In genomic region chrX:154097003-154097596, GRCh38 we compare ENCODE assay signal across 8 cellular contexts. TPM values are rescaled to one million over a fixed set of nuclear protein-coding genes. Genes with fewer than 3 reads are reported as not detected.
DNase-seq lines count a peak whose midpoint lies in the region; ATAC-seq and TF ChIP-seq lines count a peak whose summit lies in the region.

No MANE protein-coding gene starts in this region.

- H3K23ac ChIP-seq in IMR-90 (ENCODE audit: low read depth, low read length), result 0 out of 2 replicates have a peak overlapping the region, but pooled peaks have one; percentile 56

- H3K4me3 Mint-ChIP-seq in glutamatergic neuron (ENCODE audit: unreplicated experiment) (peak overlapping the region; percentile 93), osteocyte (ENCODE audit: unreplicated experiment) (peak overlapping the region; percentile 83)

- H3K56ac ChIP-seq in IMR-90 (ENCODE audit: extremely low read depth, insufficient read depth, low read length), result peak overlapping the region; percentile 32; the same call in 1 of the 2 replicates

- H3K4me3 ChIP-seq in IMR-90 (ENCODE audit: insufficient read depth, low read depth, low read length) (peak overlapping the region; percentile 88), thyroid gland (replicated peaks in 1 of 3) (peak overlapping the region; percentile 15 to 55 (median 34))

- H3K27ac Mint-ChIP-seq in activated naive CD4-positive, alpha-beta T cell treated with anti-CD3 and anti-CD28 coated beads, Interleukin-2, amount 50 U/mL, for 72 hours, result peak overlapping the region; percentile 91 to 97
- H3K27ac Mint-ChIP-seq in glutamatergic neuron (ENCODE audit: unreplicated experiment) (peak overlapping the region; percentile 92), osteocyte (ENCODE audit: unreplicated experiment) (peak overlapping the region; percentile 85)

- no peak for TF ChIP-seq RAD21 in IMR-90 (IDR thresholded peaks at IDR 0.05; ENCODE audit: low read length)

- intact Hi-C loops in IMR-90 (cut with micrococcal nuclease) (loop anchor here (2.0 to 5.0 kb wide), 2 partner anchors 14 to 50 kb away; no protein-coding TSS in a partner anchor), thyroid gland (cut with DNase I) (no loop called here)

- peak; percentile 37 for ATAC-seq in GM21447 (IDR thresholded peaks at IDR 0.05; ENCODE audit: unreplicated experiment)
- ATAC-seq in IMR-90 (ENCODE audit: low read depth), result peak; percentile 61
- ATAC-seq in activated naive CD4-positive, alpha-beta T cell treated with anti-CD3 and anti-CD28 coated beads, Interleukin-2, amount 50 U/mL, for 72 hours, result peak; percentile 17 to 39

- peaks cover 5% of the 10 kb centered on the region for H3K4me1 ChIP-seq in IMR-90 (ENCODE audit: control insufficient read depth, insufficient read depth, low read length)
- H3K4me1 ChIP-seq in thyroid gland, result peaks cover 11 to 14% of the 10 kb centered on the region in 2 donors

- no peak overlapping the region; the same call in 1 of the 2 replicates for H3K18ac ChIP-seq in IMR-90 (ENCODE audit: low read depth, low read length)

- no peak overlapping the region for H4K5ac ChIP-seq in IMR-90 (ENCODE audit: low read depth, low read length)

- H3K36me3 Mint-ChIP-seq in activated naive CD4-positive, alpha-beta T cell treated with anti-CD3 and anti-CD28 coated beads, Interleukin-2, amount 50 U/mL, for 72 hours, result peaks cover 8% of the 10 kb centered on the region in 2 donors
- peaks cover 2% of the 10 kb centered on the region for H3K36me3 Mint-ChIP-seq in glutamatergic neuron (ENCODE audit: unreplicated experiment)
- H3K36me3 Mint-ChIP-seq in osteocyte (ENCODE audit: unreplicated experiment), result no peaks in the 10 kb centered on the region

- TF ChIP-seq POLR2A in IMR-90 (IDR thresholded peaks at IDR 0.05; ENCODE audit: low read depth, low read length) (peak; percentile 33; the same call in 1 of the 2 replicates), thyroid gland (IDR thresholded peaks at IDR 0.05) (no peak)

- H3K4me1 Mint-ChIP-seq in glutamatergic neuron (ENCODE audit: low read depth, unreplicated experiment) (peaks cover 25% of the 10 kb centered on the region), osteocyte (ENCODE audit: unreplicated experiment) (peaks cover 35% of the 10 kb centered on the region)

- 20% methylated on average over 9 of the region's 82 CpGs; no CpG with 5 or more reads in 1 of the 2 experiments for WGBS in IMR-90 (ENCODE audit: extremely low coverage in 2 of 2, insufficient read length in 1 of 2), 2 experiments
- no CpG with 5 or more reads among the region's 82 CpGs for WGBS in thyroid gland, 2 donors

- H3K4me2 ChIP-seq in IMR-90 (ENCODE audit: low read depth, low read length), result peak overlapping the region; percentile 95

- in situ Hi-C loops in IMR-90 (cut with MboI; ENCODE audit: low sequenced_read_pairs), result no loop called here

- DNase-seq in DMS 273 (lab: John Stamatoyannopoulos, UW; ENCODE audit: unreplicated experiment) (peak; percentile 94), IMR-90 (peak; percentile 51), SK-N-DZ (ENCODE audit: low spot score) (peak; percentile 67), glutamatergic neuron (peak; percentile 79), osteocyte (ENCODE audit: extremely low spot score, unreplicated experiment) (peak; percentile 89), thyroid gland (peak; percentile 69 to 70)
- DNase-seq in activated naive CD4-positive, alpha-beta T cell treated with anti-CD3 and anti-CD28 coated beads, Interleukin-2, amount 50 U/mL, for 72 hours (ENCODE audit: low spot score in 2 of 2), result peak; percentile 56 to 60

- H2AK9ac ChIP-seq in IMR-90 (replicated peaks; ENCODE audit: low read depth, low read length, poor library complexity), result peak overlapping the region; percentile 82

- BruUV-seq in IMR-90 (replicated peaks; lab: Mats Ljungman, UMichigan), result no TSS peak

- peaks cover 0 to 25% of the 10 kb centered on the region in 2 experiments; a peak in 1 of 4 replicates for H3K79me1 ChIP-seq in IMR-90 (ENCODE audit: low read depth in 1 of 2, low read length in 2 of 2)

- no peak overlapping the region for H2BK15ac ChIP-seq in IMR-90 (ENCODE audit: low read depth, low read length)

- peaks cover 2% of the 10 kb centered on the region; the same call in 1 of the 2 replicates for H3K27me3 ChIP-seq in IMR-90 (ENCODE audit: control insufficient read depth, insufficient read depth, low read length)
- no peaks in the 10 kb centered on the region for H3K27me3 ChIP-seq in thyroid gland

- H3K36me3 ChIP-seq in IMR-90 (ENCODE audit: control insufficient read depth, insufficient read depth, low read length), result 0 out of 2 replicates have a peak, but pooled peaks cover 1% of the 10 kb centered on the region
- no peaks in the 10 kb centered on the region for H3K36me3 ChIP-seq in thyroid gland

- peak overlapping the region; percentile 62 for H3K4ac ChIP-seq in IMR-90 (ENCODE audit: low read depth, low read length)

- peak overlapping the region in 1 of 2 experiments; percentile 60; a peak in 1 of 4 replicates for H4K8ac ChIP-seq in IMR-90 (ENCODE audit: low read depth in 2 of 2, low read length in 2 of 2)

- no peaks in the 10 kb centered on the region for H3K9me3 ChIP-seq in IMR-90 (ENCODE audit: control insufficient read depth, insufficient read depth, low read length)
- no peaks in the 10 kb centered on the region for H3K9me3 ChIP-seq in thyroid gland

- TF ChIP-seq CTCF in IMR-90 (conservative IDR thresholded peaks at IDR 0.05; ENCODE audit: low read depth, low read length) (no peak), glutamatergic neuron (IDR thresholded peaks at IDR 0.05; ENCODE audit: partially characterized antibody, unreplicated experiment) (no peak), osteocyte (IDR thresholded peaks at IDR 0.05) (peak; percentile 7), thyroid gland (IDR thresholded peaks at IDR 0.05) (no peak)

- CTCF ChIA-PET in IMR-90 (lab: Yijun Ruan, JAX), result no interaction called here

- H3K9me3 Mint-ChIP-seq in activated naive CD4-positive, alpha-beta T cell treated with anti-CD3 and anti-CD28 coated beads, Interleukin-2, amount 50 U/mL, for 72 hours, result no peaks in the 10 kb centered on the region
- H3K9me3 Mint-ChIP-seq in glutamatergic neuron (ENCODE audit: unreplicated experiment), result peaks cover 6% of the 10 kb centered on the region
- H3K9me3 Mint-ChIP-seq in osteocyte (ENCODE audit: unreplicated experiment), result peaks cover 2% of the 10 kb centered on the region

- H2BK20ac ChIP-seq in IMR-90 (ENCODE audit: low read depth, low read length), result no peak overlapping the region

- H3K9ac ChIP-seq in IMR-90 (ENCODE audit: low read depth, low read length), result peak overlapping the region; percentile 72

- no peak overlapping the region for H3K14ac ChIP-seq in IMR-90 (replicated peaks; ENCODE audit: low read depth, low read length)

- dilution Hi-C loops in IMR-90 (cut with HindIII; ENCODE audit: low sequenced_read_pairs, unreplicated experiment), result no loop called here

- H4K91ac ChIP-seq in IMR-90 (ENCODE audit: insufficient read depth, low read depth, low read length), result peak overlapping the region; percentile 38; the same call in 1 of the 2 replicates

- peak overlapping the region; percentile 85 for H2AFZ ChIP-seq in IMR-90 (replicated peaks; ENCODE audit: low read length, poor library complexity)

- H2BK5ac ChIP-seq in IMR-90 (ENCODE audit: low read depth, low read length, poor library complexity, severe bottlenecking), result peak overlapping the region; percentile 84

- H3K27ac ChIP-seq in IMR-90 (ENCODE audit: insufficient read depth, low read length) (peak overlapping the region; percentile 93), thyroid gland (peak overlapping the region; percentile 90 to 98 (median 92))

- H3K9me1 ChIP-seq in IMR-90 (ENCODE audit: insufficient read depth, low read length), result peaks cover 12% of the 10 kb centered on the region; the same call in 1 of the 2 replicates

- no peak overlapping the region for H2AK5ac ChIP-seq in IMR-90 (ENCODE audit: low read depth, low read length)

- POLR2A ChIA-PET in IMR-90 (lab: Charles Lee; ENCODE audit: unreplicated experiment), result no interaction called here

- H3K27me3 Mint-ChIP-seq in glutamatergic neuron (ENCODE audit: unreplicated experiment) (peaks cover 7% of the 10 kb centered on the region), osteocyte (ENCODE audit: unreplicated experiment) (peaks cover 14% of the 10 kb centered on the region)

- peaks cover 44% of the 10 kb centered on the region for H4K20me1 ChIP-seq in IMR-90 (ENCODE audit: insufficient read depth, low read length)

- H2BK120ac ChIP-seq in IMR-90 (ENCODE audit: low read depth, low read length), result no peak overlapping the region

TF ChIP-seq in IMR-90, 13 proteins besides CTCF, POLR2A, EP300 and RAD21:
- TF ChIP-seq MXI1 (IDR thresholded peaks at IDR 0.05; ENCODE audit: borderline replicate concordance, low read depth, low read length) (no peak), MAZ (IDR thresholded peaks at IDR 0.05; ENCODE audit: borderline replicate concordance, low read depth, low read length) (peak; percentile 91)

RNA-seq across cellular contexts. Expression of gene MECP2, which starts 0.4 kb away (rescaled TPM):
- 8.4 and 10.8 TPM in 2 replicates for total RNA-seq in IMR-90 (2012; rRNA removed)
- polyA plus RNA-seq in IMR-90 (2012; rRNA removed), result 9.7 and 10.1 TPM in 2 replicates
- polyA plus RNA-seq in IMR-90 (2012; cell fraction: cytosol; rRNA removed), result 6.1 and 12.5 TPM in 2 replicates
- polyA plus RNA-seq in IMR-90 (2012; cell fraction: nucleus; rRNA removed; ENCODE audit: low replicate concordance), result 12.6 and 20.9 TPM in 2 replicates
- 17.5 and 26.9 TPM in 2 replicates for polyA plus RNA-seq in SK-N-DZ (2014; cell fraction: cytosol; rRNA removed)
- polyA plus RNA-seq in SK-N-DZ (2014; cell fraction: nucleus; rRNA removed), result 23.3 and 27.8 TPM in 2 replicates
- 10 to 100 TPM; 61.0 to 84.9 TPM for total RNA-seq in activated naive CD4-positive, alpha-beta T cell treated with anti-CD3 and anti-CD28 coated beads, Interleukin-2, amount 50 U/mL, for 72 hours
- 60.0 TPM for total RNA-seq in glutamatergic neuron (ENCODE audit: unreplicated experiment)
- total RNA-seq in osteocyte, result 43.7 and 44.6 TPM in 2 replicates
- 10 to 100 TPM; 47.7 to 93.3 (median 61.1) TPM for total RNA-seq in thyroid gland

RNA-seq across cellular contexts. Expression of gene OPN1LW, which starts 46.9 kb away (rescaled TPM):
- total RNA-seq in IMR-90 (2012; rRNA removed) (not detected in 2 replicates), glutamatergic neuron (ENCODE audit: unreplicated experiment) (2.6 TPM), osteocyte (not detected in 2 replicates), thyroid gland (not detected)
- not detected in 2 replicates for polyA plus RNA-seq in IMR-90 (2012; rRNA removed)
- not detected in 2 replicates for polyA plus RNA-seq in IMR-90 (2012; cell fraction: cytosol; rRNA removed)
- polyA plus RNA-seq in IMR-90 (2012; cell fraction: nucleus; rRNA removed; ENCODE audit: low replicate concordance), result not detected in 2 replicates
- not detected in 2 replicates for polyA plus RNA-seq in SK-N-DZ (2014; cell fraction: cytosol; rRNA removed)
- not detected in 2 replicates for polyA plus RNA-seq in SK-N-DZ (2014; cell fraction: nucleus; rRNA removed)
- not detected for total RNA-seq in activated naive CD4-positive, alpha-beta T cell treated with anti-CD3 and anti-CD28 coated beads, Interleukin-2, amount 50 U/mL, for 72 hours

Comparison
In these comparisons a context has a peak if more than half of its experiments do, and no peak if none do; other contexts are left out.
1. Peak in every context shown above with its lines: DNase-seq, ATAC-seq, H3K4me3 ChIP-seq and H3K27ac ChIP-seq.